Comparison of ENCODE assay signal across 8 cellular contexts in the genomic region with DNA sequence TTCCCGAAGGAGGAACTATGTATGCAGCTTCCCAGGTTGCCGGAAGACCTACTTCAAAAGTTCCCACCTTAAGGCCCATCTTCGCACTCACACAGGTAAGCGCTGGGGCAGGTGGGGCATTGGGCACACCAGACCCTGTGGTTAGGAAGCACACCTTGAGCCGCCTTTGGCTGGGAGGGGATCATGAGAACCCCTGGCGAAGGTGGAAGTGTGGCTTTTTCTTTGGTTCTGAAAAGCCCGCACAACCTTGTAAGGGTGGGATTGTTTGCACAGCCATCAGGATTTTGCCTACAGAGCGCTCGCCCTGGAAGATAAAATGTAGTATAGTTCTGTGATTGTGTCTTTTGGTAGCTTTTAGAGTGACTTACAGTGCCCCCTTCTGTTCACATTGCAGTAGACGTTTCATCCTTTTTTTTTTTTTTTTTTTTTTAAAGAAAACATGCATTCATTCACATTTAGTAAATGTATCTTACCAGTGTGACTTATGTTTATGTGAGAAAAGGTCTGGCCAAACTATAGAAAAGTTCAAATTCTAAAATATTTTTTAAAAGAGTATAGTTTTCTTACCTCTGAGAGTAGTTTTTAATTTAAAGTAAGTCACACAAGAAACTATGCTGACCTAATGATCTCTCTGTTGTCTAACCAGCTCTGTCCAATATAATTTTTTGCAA. TPM values are rescaled to one million over a fixed set of nuclear protein-coding genes. Genes with fewer than 3 reads are reported as not detected.
DNase-seq lines count a peak whose midpoint lies in the region; ATAC-seq and TF ChIP-seq lines count a peak whose summit lies in the region.

No MANE protein-coding gene starts in this region.

- DNase-seq in AG08395 (ENCODE audit: low spot score) (peak; percentile 73), GM12864 (ENCODE audit: low read depth) (no peak), NCI-H446 (lab: John Stamatoyannopoulos, UW) (peak; percentile 39 to 64), brain microvascular endothelial cell (peak; percentile 27), left lobe of liver (ENCODE audit: low spot score) (no peak), aorta (peak; percentile 40 to 61)
- no peak for DNase-seq in stimulated activated effector memory CD8-positive, alpha-beta T cell treated with anti-CD3 and anti-CD28 coated beads, Interleukin-12 subunit alpha, Interleukin-12 subunit beta, amount 100 ng/mL, for 72 hours (ENCODE audit: low spot score in 2 of 2)

- peaks cover 82% of the 10 kb centered on the region for H3K36me3 Mint-ChIP-seq in stimulated activated effector memory CD8-positive, alpha-beta T cell treated with anti-CD3 and anti-CD28 coated beads, Interleukin-12 subunit alpha, Interleukin-12 subunit beta, amount 100 ng/mL, for 72 hours

- H3K4me1 Mint-ChIP-seq in stimulated activated effector memory CD8-positive, alpha-beta T cell treated with anti-CD3 and anti-CD28 coated beads, Interleukin-12 subunit alpha, Interleukin-12 subunit beta, amount 100 ng/mL, for 72 hours = peaks cover 20% of the 10 kb centered on the region

- in situ Hi-C loops in brain microvascular endothelial cell (cut with HindIII; ENCODE audit: low pct_ligation_motif_present, low sequenced_read_pairs) = loop anchor here (10.0 kb wide), 1 partner anchor 234 kb away; no protein-coding TSS in a partner anchor

- peaks cover 6% of the 10 kb centered on the region for H3K36me3 ChIP-seq in brain microvascular endothelial cell (replicated peaks)
- peaks cover 0 to 5% of the 10 kb centered on the region in 2 donors for H3K36me3 ChIP-seq in aorta (ENCODE audit: control insufficient read depth in 1 of 2, insufficient read depth in 2 of 2, low read length in 1 of 2)

- WGBS in aorta, 2 donors = 52 to 54% methylated on average over 10 of the region's 10 CpGs

- H3K9me3 ChIP-seq in aorta (ENCODE audit: control insufficient read depth, low read length) = no peaks in the 10 kb centered on the region

- no peak overlapping the region for H3K27ac Mint-ChIP-seq in stimulated activated effector memory CD8-positive, alpha-beta T cell treated with anti-CD3 and anti-CD28 coated beads, Interleukin-12 subunit alpha, Interleukin-12 subunit beta, amount 100 ng/mL, for 72 hours

- H3K27me3 ChIP-seq in brain microvascular endothelial cell (replicated peaks) (no peaks in the 10 kb centered on the region), aorta (ENCODE audit: control insufficient read depth in 1 of 2, insufficient read depth in 2 of 2, low read length in 1 of 2) (no peaks in the 10 kb centered on the region)

- H3K9me3 Mint-ChIP-seq in stimulated activated effector memory CD8-positive, alpha-beta T cell treated with anti-CD3 and anti-CD28 coated beads, Interleukin-12 subunit alpha, Interleukin-12 subunit beta, amount 100 ng/mL, for 72 hours = no peaks in the 10 kb centered on the region

- intact Hi-C loops in aorta (cut with DNase I) = loop anchor here (1.0 to 5.0 kb wide), 3 partner anchors 66 to 236 kb away; no protein-coding TSS in a partner anchor

- peak; percentile 59 for TF ChIP-seq CTCF in GM12864 (IDR thresholded peaks at IDR 0.05; ENCODE audit: low read depth, low read length, missing control alignments)
- TF ChIP-seq CTCF in brain microvascular endothelial cell (IDR thresholded peaks at IDR 0.05; ENCODE audit: low read depth, low read length, missing control alignments) = peak; percentile 53

- H3K4me3 ChIP-seq in GM12864 (ENCODE audit: low read depth, low read length) = no peak overlapping the region
- no peak overlapping the region for H3K4me3 ChIP-seq in brain microvascular endothelial cell (ENCODE audit: low read depth, low read length)
- H3K4me3 ChIP-seq in aorta (ENCODE audit: low read length in 2 of 2) = no peak overlapping the region

- no peaks in the 10 kb centered on the region for H3K4me1 ChIP-seq in aorta (ENCODE audit: control insufficient read depth in 1 of 2, insufficient read depth in 2 of 2, low read length in 2 of 2)

- no peak overlapping the region for H3K27ac ChIP-seq in brain microvascular endothelial cell
- no peak overlapping the region for H3K27ac ChIP-seq in aorta (ENCODE audit: low read depth in 1 of 2, low read length in 2 of 2)

- no peak overlapping the region for H3K4me3 Mint-ChIP-seq in stimulated activated effector memory CD8-positive, alpha-beta T cell treated with anti-CD3 and anti-CD28 coated beads, Interleukin-12 subunit alpha, Interleukin-12 subunit beta, amount 100 ng/mL, for 72 hours

- peak; percentile 22 for ATAC-seq in left lobe of liver
- no peak for ATAC-seq in aorta (ENCODE audit: low FRiP score)
- ATAC-seq in GM21717 (IDR thresholded peaks at IDR 0.05; ENCODE audit: unreplicated experiment) = no peak
- no peak for ATAC-seq in stimulated activated effector memory CD8-positive, alpha-beta T cell treated with anti-CD3 and anti-CD28 coated beads, Interleukin-12 subunit alpha, Interleukin-12 subunit beta, amount 100 ng/mL, for 72 hours

RNA-seq across cellular contexts. Expression of a gene that starts 5.3 kb away (rescaled TPM):
- total RNA-seq in left lobe of liver (12.2 TPM), aorta (10 to 100 TPM; 30.7 to 33.6 TPM)
- 10 to 100 TPM in 1 of 2 donors, 1 to 10 TPM in 1; 7.8 to 10.2 TPM for polyA plus RNA-seq in aorta

RNA-seq across cellular contexts. Expression of a gene that starts 31.6 kb away (rescaled TPM):
- total RNA-seq in left lobe of liver (0.65 TPM), aorta (10 to 100 TPM; 11.4 to 13.9 TPM)
- polyA plus RNA-seq in aorta = 10 to 100 TPM; 14.7 to 16.4 TPM

Comparison
In these comparisons a context has a peak if more than half of its experiments do, and no peak if none do; other contexts are left out.
1. DNase-seq: peak in AG08395 (single experiment), NCI-H446 (2 of 2), brain microvascular endothelial cell (single experiment) and aorta (2 of 2); none in GM12864 (single experiment), left lobe of liver (single experiment) and stimulated activated effector memory CD8-positive, alpha-beta T cell treated with anti-CD3 and anti-CD28 coated beads, Interleukin-12 subunit alpha, Interleukin-12 subunit beta, amount 100 ng/mL, for 72 hours (0 of 2).